Comparison of ENCODE assay signal across 8 cellular contexts in genomic region chr19:15264061-15264932, GRCh38. TPM values are rescaled to one million over a fixed set of nuclear protein-coding genes. Genes with fewer than 3 reads are reported as not detected.
A peak's percentile ranks its signal among the peaks of the same experiment; 100 is the strongest.
DNase-seq lines count a peak whose midpoint lies in the region; ATAC-seq, FAIRE-seq and TF ChIP-seq lines count a peak whose summit lies in the region.

No MANE protein-coding gene starts in this region.

- no peak overlapping the region for H3K4me3 Mint-ChIP-seq in activated CD8-positive, alpha-beta memory T cell treated with anti-CD3 and anti-CD28 coated beads, Interleukin-2, amount 10 ng/mL, durations not matched to agents 7 days and 5 days

- no peaks in the 10 kb centered on the region for H3K27me3 ChIP-seq in endothelial cell of umbilical vein (ENCODE audit: control insufficient read depth in 2 of 2, insufficient read depth in 2 of 2, low read length in 2 of 2)

- POLR2A ChIA-PET in endothelial cell of umbilical vein (lab: Charles Lee), result no interaction called here

- no peak overlapping the region for H2AFZ ChIP-seq in endothelial cell of umbilical vein (ENCODE audit: low read depth, low read length)

- H3K4me2 ChIP-seq in endothelial cell of umbilical vein (ENCODE audit: insufficient read depth, low read length), result no peak overlapping the region

- FAIRE-seq in endothelial cell of umbilical vein (lab: Jason Lieb, UNC), result peak; percentile 61

- DNase-seq in NCI-H345 (lab: John Stamatoyannopoulos, UW), result peak; percentile 24
- DNase-seq in NCI-H345 treated with DMSO at 0.1 percent for 48 hours (lab: John Stamatoyannopoulos, UW; ENCODE audit: unreplicated experiment), result no peak
- DNase-seq in NCI-H82 treated with DMSO at 0.1 percent for 48 hours (lab: John Stamatoyannopoulos, UW; ENCODE audit: unreplicated experiment), result peak; percentile 50
- peak; percentile 69 for DNase-seq in activated CD8-positive, alpha-beta memory T cell treated with anti-CD3 and anti-CD28 coated beads, Interleukin-2, amount 10 ng/mL, durations not matched to agents 7 days and 5 days
- peak; percentile 51 for DNase-seq in endothelial cell of umbilical vein (ENCODE audit: low read depth, low spot score)
- DNase-seq in mucosa of descending colon, result peak in 2 of 3 donors; percentile 80 to 84
- DNase-seq in stimulated activated CD8-positive, alpha-beta memory T cell treated with anti-CD3 and anti-CD28 coated beads, Interleukin-4, amount 100 ng/mL, for 1 hour (ENCODE audit: low read depth in 2 of 2, low spot score in 1 of 2), result peak; percentile 36 to 42

- H3K9me3 Mint-ChIP-seq in activated CD8-positive, alpha-beta memory T cell treated with anti-CD3 and anti-CD28 coated beads, Interleukin-2, amount 10 ng/mL, durations not matched to agents 7 days and 5 days (ENCODE audit: low read depth), result no peaks in the 10 kb centered on the region

- BruUV-seq in endothelial cell of umbilical vein (replicated peaks; lab: Mats Ljungman, UMichigan), result TSS peak; percentile 71

- peaks cover 45% of the 10 kb centered on the region for H3K36me3 Mint-ChIP-seq in activated CD8-positive, alpha-beta memory T cell treated with anti-CD3 and anti-CD28 coated beads, Interleukin-2, amount 10 ng/mL, durations not matched to agents 7 days and 5 days

- H3K36me3 ChIP-seq in endothelial cell of umbilical vein (ENCODE audit: control insufficient read depth in 2 of 2, extremely low read depth in 1 of 2, insufficient read depth in 2 of 2, low read length in 2 of 2) (peaks cover 0 to 51% of the 10 kb centered on the region in 2 experiments), mucosa of descending colon (ENCODE audit: low read depth) (peaks cover 20% of the 10 kb centered on the region)

- peaks cover 2% of the 10 kb centered on the region for H3K4me1 Mint-ChIP-seq in activated CD8-positive, alpha-beta memory T cell treated with anti-CD3 and anti-CD28 coated beads, Interleukin-2, amount 10 ng/mL, durations not matched to agents 7 days and 5 days

- H3K4me3 ChIP-seq in endothelial cell of umbilical vein (replicated peaks in 1 of 3; ENCODE audit: insufficient read depth in 1 of 3, low read depth in 1 of 3, low read length in 3 of 3) (no peak overlapping the region), mucosa of descending colon (no peak overlapping the region)

- peak; percentile 51 for ATAC-seq in activated CD8-positive, alpha-beta memory T cell treated with anti-CD3 and anti-CD28 coated beads, Interleukin-2, amount 10 ng/mL, durations not matched to agents 7 days and 5 days
- ATAC-seq in mucosa of descending colon (peak; percentile 70), GM21360 (IDR thresholded peaks at IDR 0.05; ENCODE audit: unreplicated experiment) (no peak)

- H3K79me2 ChIP-seq in endothelial cell of umbilical vein (ENCODE audit: control insufficient read depth, insufficient read depth, low read length), result peaks cover 56% of the 10 kb centered on the region

- H4K20me1 ChIP-seq in endothelial cell of umbilical vein (replicated peaks; ENCODE audit: control insufficient read depth, extremely low read depth, insufficient read depth, low read length), result no peaks in the 10 kb centered on the region

- H3K27ac ChIP-seq in endothelial cell of umbilical vein (ENCODE audit: insufficient read depth, low read depth, low read length), result no peak overlapping the region

- no peak for TF ChIP-seq POLR2A in endothelial cell of umbilical vein (IDR thresholded peaks at IDR 0.05; ENCODE audit: low read depth, low read length)

- no peak overlapping the region for H3K9ac ChIP-seq in endothelial cell of umbilical vein (replicated peaks; ENCODE audit: extremely low read depth, insufficient read depth, low read length)

- dilution Hi-C loops in endothelial cell of umbilical vein (cut with MboI; ENCODE audit: extremely low pct_ligation_motif_present, low sequenced_read_pairs), result no loop called here

- no peaks in the 10 kb centered on the region for H3K27me3 Mint-ChIP-seq in activated CD8-positive, alpha-beta memory T cell treated with anti-CD3 and anti-CD28 coated beads, Interleukin-2, amount 10 ng/mL, durations not matched to agents 7 days and 5 days

- CTCF ChIA-PET in activated CD8-positive, alpha-beta memory T cell treated with anti-CD3 and anti-CD28 coated beads, Interleukin-2, amount 10 ng/mL, durations not matched to agents 7 days and 5 days (lab: Charles Lee), result interaction anchor here (0.9 to 1.3 kb wide), 4 partner anchors 29 to 290 kb away, joined by 3 to 4 read pairs (median 4); partner anchors contain the start of gene AKAP8L
- CTCF ChIA-PET in endothelial cell of umbilical vein (lab: Charles Lee), result interaction anchor here (1.0 to 2.9 kb wide), 2 partner anchors 12 to 13 kb away, joined by 3 to 15 read pairs; no protein-coding TSS in a partner anchor

- intact Hi-C loops in endothelial cell of umbilical vein (cut with micrococcal nuclease), result loop anchor here (1.0 kb wide), 1 partner anchor 114 kb away; no protein-coding TSS in a partner anchor
- intact Hi-C loops in mucosa of descending colon (cut with DNase I, micrococcal nuclease), result no loop called here

- H3K27ac Mint-ChIP-seq in activated CD8-positive, alpha-beta memory T cell treated with anti-CD3 and anti-CD28 coated beads, Interleukin-2, amount 10 ng/mL, durations not matched to agents 7 days and 5 days, result no peak overlapping the region

- H3K9me3 ChIP-seq in endothelial cell of umbilical vein (replicated peaks; ENCODE audit: control insufficient read depth, insufficient read depth, low read length) (no peaks in the 10 kb centered on the region), mucosa of descending colon (no peaks in the 10 kb centered on the region)

- peaks cover 11% of the 10 kb centered on the region for H3K4me1 ChIP-seq in endothelial cell of umbilical vein (ENCODE audit: control insufficient read depth, extremely low read depth, insufficient read depth, low read length)
- peaks cover 5% of the 10 kb centered on the region for H3K4me1 ChIP-seq in mucosa of descending colon (ENCODE audit: low read depth)

- H3K9me1 ChIP-seq in endothelial cell of umbilical vein (replicated peaks; ENCODE audit: control insufficient read depth, extremely low read depth, insufficient read depth, low read length), result no peaks in the 10 kb centered on the region

- TF ChIP-seq CTCF in endothelial cell of umbilical vein (IDR thresholded peaks at IDR 0.05; ENCODE audit: extremely low read depth in 1 of 2, insufficient read depth in 1 of 2, low read depth in 1 of 2, low read length in 2 of 2), result peak; percentile 73 to 85
- peak; percentile 45 for TF ChIP-seq CTCF in mucosa of descending colon (IDR thresholded peaks at IDR 0.05)

TF ChIP-seq in endothelial cell of umbilical vein, 7 proteins besides CTCF, POLR2A, EP300 and RAD21:
- no peak for TF ChIP-seq FOS (IDR thresholded peaks at IDR 0.05; ENCODE audit: borderline replicate concordance, insufficient read depth, low read length)
- TF ChIP-seq JUN (IDR thresholded peaks at IDR 0.05; ENCODE audit: borderline replicate concordance, insufficient read depth, insufficient read length, low read depth), result no peak
- no peak for TF ChIP-seq GATA2 (IDR thresholded peaks at IDR 0.05; ENCODE audit: insufficient read depth, insufficient read length, low read depth, low read length)
- no peak for TF ChIP-seq POLR2AphosphoS5 (IDR thresholded peaks at IDR 0.05; ENCODE audit: insufficient read depth, low read depth, low read length)

RNA-seq across cellular contexts. Expression of gene EPHX3, which starts 32.0 kb away (rescaled TPM):
- total RNA-seq in activated CD8-positive, alpha-beta memory T cell treated with anti-CD3 and anti-CD28 coated beads, Interleukin-2, amount 10 ng/mL, durations not matched to agents 7 days and 5 days, result under 1 TPM in 1 of 2 experiments, not detected in 1; 0.19 TPM
- total RNA-seq in endothelial cell of umbilical vein, result 0.55 and 0.58 TPM in 2 replicates
- polyA plus RNA-seq in endothelial cell of umbilical vein, result 0.56 and 0.70 TPM in 2 replicates
- 0.21 and 0.22 TPM in 2 replicates for polyA plus RNA-seq in endothelial cell of umbilical vein (2011; cell fraction: cytosol; rRNA removed)
- 1.0 and 1.3 TPM in 2 replicates for polyA plus RNA-seq in endothelial cell of umbilical vein (2011; cell fraction: nucleus; rRNA removed)
- polyA plus RNA-seq in endothelial cell of umbilical vein (2012), result 0.22 TPM in 1 of 2 replicates, not detected in the other
- polyA minus RNA-seq in endothelial cell of umbilical vein, result 0.57 and 0.63 TPM in 2 replicates
- not detected for polyA minus RNA-seq in endothelial cell of umbilical vein (2011; cell fraction: cytosol; rRNA and poly(A)+ RNA removed)
- 0.87 and 1.2 TPM in 2 replicates for polyA minus RNA-seq in endothelial cell of umbilical vein (2011; cell fraction: nucleus; rRNA and poly(A)+ RNA removed)
- total RNA-seq in mucosa of descending colon, result under 1 TPM in 1 of 3 donors, not detected in 2; 0.58 TPM
